Comparison of ENCODE assay signal across 1 cellular context in genomic region chr7:5507026-5507425, GRCh38.
TF ChIP-seq lines count a peak whose summit lies in the region.

No MANE protein-coding gene starts in this region.

TF ChIP-seq in A549, 52 proteins besides CTCF, POLR2A, EP300 and RAD21 (continued from another document):
- no peak for TF ChIP-seq USF2 (IDR thresholded peaks at IDR 0.05)
- no peak for TF ChIP-seq KDM5A (IDR thresholded peaks at IDR 0.05)
- TF ChIP-seq ELK1 (IDR thresholded peaks at IDR 0.05; ENCODE audit: low read depth, low read length): no peak
- no peak for TF ChIP-seq RFX5 (IDR thresholded peaks at IDR 0.05)
- no peak for TF ChIP-seq ZC3H11A (IDR thresholded peaks at IDR 0.05)
- TF ChIP-seq BHLHE40 (IDR thresholded peaks at IDR 0.05; ENCODE audit: low read depth, low read length): no peak
- TF ChIP-seq CEBPB (IDR thresholded peaks at IDR 0.05): no peak
- TF ChIP-seq RNF2 (IDR thresholded peaks at IDR 0.05; ENCODE audit: borderline replicate concordance, low read depth): no peak
- no peak for TF ChIP-seq RARB (CRISPR knock-in tag; IDR thresholded peaks at IDR 0.05)
- no peak for TF ChIP-seq FOSL2 (IDR thresholded peaks at IDR 0.05)
- TF ChIP-seq FOSL2 (CRISPR knock-in tag; IDR thresholded peaks at IDR 0.05): no peak
- no peak for TF ChIP-seq TFCP2L1 (CRISPR knock-in tag; IDR thresholded peaks at IDR 0.05)
- TF ChIP-seq CBX8 (IDR thresholded peaks at IDR 0.05): no peak
TF ChIP-seq in A549: peak in this region for 0.
